In the genomic region with DNA sequence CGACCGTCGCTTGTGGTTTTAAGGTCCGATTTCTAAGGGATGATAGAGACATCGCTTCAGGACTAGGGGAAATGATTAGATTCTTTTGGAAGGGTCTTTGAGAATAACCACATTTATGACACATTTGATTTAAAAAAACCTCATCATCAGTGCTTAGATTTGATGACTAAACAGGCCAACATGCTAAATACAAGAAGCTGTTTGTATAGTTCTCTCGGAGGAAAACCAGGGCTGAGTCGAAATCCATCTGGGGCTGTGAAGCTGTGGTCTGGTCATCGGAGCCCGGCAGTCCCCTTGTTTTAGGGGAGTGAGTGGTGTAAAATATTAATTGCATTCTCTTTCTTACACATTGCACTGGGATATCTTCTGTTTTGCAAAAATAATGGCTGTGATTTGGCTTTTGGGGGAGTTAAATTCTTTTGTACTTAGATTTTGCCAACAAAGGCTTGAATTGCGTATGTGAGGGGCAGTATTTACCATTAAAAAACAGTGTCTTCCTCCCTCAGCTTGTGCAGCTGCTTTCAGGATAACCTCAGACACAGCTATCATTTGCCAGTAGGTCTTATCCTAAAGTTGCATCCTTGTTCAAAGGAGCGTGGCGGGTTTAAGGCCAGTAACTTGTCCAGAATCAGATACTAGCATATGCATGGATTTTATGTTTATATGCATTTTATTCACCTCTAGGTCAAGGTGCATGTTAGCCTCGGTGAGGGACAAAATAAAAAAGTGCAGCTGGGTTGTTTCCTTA, we compare ENCODE assay signal across 1 cellular context.
TF ChIP-seq lines count a peak whose summit lies in the region.

No MANE protein-coding gene starts in this region.

TF ChIP-seq in SK-N-SH, 30 proteins besides CTCF, POLR2A, EP300 and RAD21 (continued from another document):
- TF ChIP-seq YY1 (IDR thresholded peaks at IDR 0.05; ENCODE audit: low read depth) (0 out of 2 replicates have a peak, but pooled peaks have one; percentile 5), CHD2 (IDR thresholded peaks at IDR 0.05; ENCODE audit: low read length, partially characterized antibody) (no peak), GABPA (IDR thresholded peaks at IDR 0.05; ENCODE audit: low read depth) (no peak), TAF1 (IDR thresholded peaks at IDR 0.05; ENCODE audit: borderline replicate concordance, low read depth, low read length) (no peak)
- TF ChIP-seq, protein P1, sequence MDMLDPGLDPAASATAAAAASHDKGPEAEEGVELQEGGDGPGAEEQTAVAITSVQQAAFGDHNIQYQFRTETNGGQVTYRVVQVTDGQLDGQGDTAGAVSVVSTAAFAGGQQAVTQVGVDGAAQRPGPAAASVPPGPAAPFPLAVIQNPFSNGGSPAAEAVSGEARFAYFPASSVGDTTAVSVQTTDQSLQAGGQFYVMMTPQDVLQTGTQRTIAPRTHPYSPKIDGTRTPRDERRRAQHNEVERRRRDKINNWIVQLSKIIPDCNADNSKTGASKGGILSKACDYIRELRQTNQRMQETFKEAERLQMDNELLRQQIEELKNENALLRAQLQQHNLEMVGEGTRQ (IDR thresholded peaks at IDR 0.05; ENCODE audit: borderline replicate concordance, low read depth, low read length): no peak
